Comparison of ENCODE assay signal across 21 cellular contexts in the genomic region with DNA sequence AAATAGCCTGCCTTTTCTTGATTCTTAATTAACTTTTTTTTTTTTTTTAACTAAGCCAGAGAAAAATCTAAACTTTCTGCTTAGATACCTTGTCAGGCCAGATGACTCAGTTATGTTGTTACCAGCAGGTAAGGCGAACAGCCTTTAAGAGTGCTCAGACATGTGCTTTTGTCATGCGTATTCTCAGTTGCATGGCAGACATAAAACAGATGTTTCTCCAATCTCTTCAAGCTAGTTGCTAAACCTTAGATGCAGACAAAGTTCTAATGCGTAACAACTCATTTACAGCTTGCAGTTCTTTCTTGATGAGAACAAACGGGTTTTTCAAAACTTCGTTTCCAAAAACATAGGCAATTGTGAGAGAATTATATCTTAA. TPM values are rescaled to one million over a fixed set of nuclear protein-coding genes. Genes with fewer than 3 reads are reported as not detected.
DNase-seq lines count a peak whose midpoint lies in the region; ATAC-seq and TF ChIP-seq lines count a peak whose summit lies in the region.
"Had no signal": no experiment of that assay in that cellular context is flagged by ENCODE, and none has a peak within 500 bp of the region (broad histone marks: within the 10 kb centered on the region; RNA-seq: fewer than 3 reads in every experiment).

No MANE protein-coding gene starts in this region.

- no peak overlapping the region for H4K91ac ChIP-seq in H9 (ENCODE audit: insufficient read length, low read depth, low read length)

- peaks cover 16 to 19% of the 10 kb centered on the region in 2 experiments for H3K4me1 Mint-ChIP-seq in H9
- H3K4me1 Mint-ChIP-seq: CD14-positive monocyte, IgD-negative memory B cell had no signal

- TF ChIP-seq CTCF in H9 (conservative IDR thresholded peaks at IDR 0.05) (no peak), left ventricle myocardium inferior (IDR thresholded peaks at IDR 0.05; ENCODE audit: borderline replicate concordance) (no peak)

- H3K36me3 Mint-ChIP-seq in H9 (ENCODE audit: insufficient read depth in 1 of 3, low read depth in 3 of 3), result no peaks in the 10 kb centered on the region
- H3K36me3 Mint-ChIP-seq: CD14-positive monocyte, IgD-negative memory B cell had no signal

- H3K4me2 ChIP-seq in H9 (ENCODE audit: insufficient read depth, insufficient read length, low read length), result peak overlapping the region; percentile 24

- no peaks in the 10 kb centered on the region for H3K79me2 ChIP-seq in H9 (ENCODE audit: insufficient read depth, low read length)

- H3K4me3 Mint-ChIP-seq in H9, result no peak overlapping the region
- H3K4me3 Mint-ChIP-seq: CD14-positive monocyte, IgD-negative memory B cell had no signal

- no peak overlapping the region for H3K56ac ChIP-seq in H9 (ENCODE audit: insufficient read length, low read depth, low read length)

- no peak overlapping the region for H2AK5ac ChIP-seq in H9 (ENCODE audit: insufficient read length, low read length)

- no peak overlapping the region; a peak in 1 of 7 replicates for H3K27ac Mint-ChIP-seq in H9
- H3K27ac Mint-ChIP-seq: CD14-positive monocyte, IgD-negative memory B cell had no signal

- no peak overlapping the region for H2BK5ac ChIP-seq in H9 (ENCODE audit: insufficient read length, low read length)

- H3K9ac ChIP-seq in H9 (ENCODE audit: extremely low read depth, insufficient read length, low read length), result no peak overlapping the region
- H3K9ac ChIP-seq in adipocyte (ENCODE audit: low read length), result no peak overlapping the region

- ATAC-seq in GM18867 (IDR thresholded peaks at IDR 0.05; ENCODE audit: unreplicated experiment) (no peak), HG03025 (IDR thresholded peaks at IDR 0.05; ENCODE audit: low FRiP score, unreplicated experiment) (no peak)

- H3K27me3 ChIP-seq in H9 (ENCODE audit: insufficient read depth, low read length) (no peaks in the 10 kb centered on the region), adipocyte (replicated peaks; ENCODE audit: control insufficient read depth, insufficient read depth, low read length) (no peaks in the 10 kb centered on the region), left ventricle myocardium inferior (ENCODE audit: low read depth) (no peaks in the 10 kb centered on the region)

- H3K27ac ChIP-seq in H9 (ENCODE audit: insufficient read length, low read depth, low read length) (no peak overlapping the region), left ventricle myocardium inferior (replicated peaks) (peak overlapping the region; percentile 60), mesodermal cell (ENCODE audit: low read depth, low read length, severe bottlenecking) (peak overlapping the region; percentile 83)
- H3K27ac ChIP-seq: RWPE1 had no signal

- no peaks in the 10 kb centered on the region for H4K20me1 ChIP-seq in H9 (ENCODE audit: control insufficient read depth, insufficient read depth, insufficient read length)

- H3K9me3 ChIP-seq in H9 (ENCODE audit: control insufficient read depth, low read depth, low read length) (no peaks in the 10 kb centered on the region), adipocyte (ENCODE audit: control insufficient read depth, low read length) (no peaks in the 10 kb centered on the region), left ventricle myocardium inferior (replicated peaks) (no peaks in the 10 kb centered on the region), mesodermal cell (ENCODE audit: control insufficient read depth, low read length) (no peaks in the 10 kb centered on the region)

- no peak overlapping the region for H2BK15ac ChIP-seq in H9 (ENCODE audit: low read depth, low read length)

- H2BK20ac ChIP-seq in H9 (ENCODE audit: low read depth, low read length, poor library complexity, severe bottlenecking), result no peak overlapping the region

- no peaks in the 10 kb centered on the region for H3K23me2 ChIP-seq in H9 (ENCODE audit: insufficient read length, low read depth, low read length, poor library complexity, severe bottlenecking)

- H3K14ac ChIP-seq in H9 (ENCODE audit: insufficient read depth, low read length), result no peak overlapping the region

- no peak overlapping the region for H4K5ac ChIP-seq in H9 (ENCODE audit: insufficient read length, low read depth, low read length)

- H3K4me1 ChIP-seq in H9 (ENCODE audit: insufficient read depth, low read length), result peaks cover 7% of the 10 kb centered on the region; the same call in 1 of the 2 replicates
- peaks cover 14% of the 10 kb centered on the region for H3K4me1 ChIP-seq in adipocyte (ENCODE audit: control insufficient read depth, insufficient read depth, low read length)
- peaks cover 10% of the 10 kb centered on the region for H3K4me1 ChIP-seq in left ventricle myocardium inferior
- H3K4me1 ChIP-seq in mesodermal cell (ENCODE audit: control insufficient read depth, insufficient read depth, low read length, poor library complexity, severe bottlenecking), result no peaks in the 10 kb centered on the region

- no peak overlapping the region for H2BK12ac ChIP-seq in H9 (ENCODE audit: insufficient read length, low read depth, low read length)

- no peak overlapping the region for H2BK120ac ChIP-seq in H9 (ENCODE audit: low read depth, low read length, poor library complexity, severe bottlenecking)

- WGBS in H9 (ENCODE audit: extremely low coverage, insufficient read length, low lambda C conversion rate), result no CpG with 5 or more reads among the region's 5 CpGs
- 76 to 82% methylated on average over 2 to 3 of the region's 5 CpGs for WGBS in mesodermal cell (ENCODE audit: insufficient coverage in 2 of 2), 2 experiments

- intact Hi-C loops in left ventricle myocardium inferior (cut with micrococcal nuclease), result loop anchor here (10.0 kb wide), 2 partner anchors 677 to 1017 kb away; no protein-coding TSS in a partner anchor

- no peak overlapping the region for H3K4ac ChIP-seq in H9 (ENCODE audit: low read depth, low read length)

- no peak overlapping the region for H3T11ph ChIP-seq in H9 (ENCODE audit: low read length)

- no peak overlapping the region for H4K8ac ChIP-seq in H9 (replicated peaks; ENCODE audit: insufficient read length, low read depth, low read length)

- no peaks in the 10 kb centered on the region for H3K79me1 ChIP-seq in H9 (ENCODE audit: insufficient read depth, low read depth, low read length, poor library complexity, severe bottlenecking)

- no peaks in the 10 kb centered on the region for H3K27me3 Mint-ChIP-seq in H9 (ENCODE audit: low read depth)
- H3K27me3 Mint-ChIP-seq: IgD-negative memory B cell had no signal

- DNase-seq in H9, result no peak
- DNase-seq in adipocyte (ENCODE audit: low read depth), result no peak
- no peak for DNase-seq in left ventricle myocardium inferior
- DNase-seq in activated CD4-positive, alpha-beta T cell treated with anti-CD3 and anti-CD28 coated beads for 1 hour, result no peak
- DNase-seq in NCI-H2227 (lab: John Stamatoyannopoulos, UW; ENCODE audit: unreplicated experiment), result no peak
- DNase-seq: COR-L47; DMS153; EL; H7; NCI-H1417; NCI-H2029; NCI-H524 treated with DMSO at 0.1 percent for 48 hours; NK-92 treated with Interleukin-12 subunit alpha and Interleukin-12 subunit beta, amount 100 ng/mL, for 24 hours; OCI-M1 had no signal

- H2AFZ ChIP-seq in H9 (ENCODE audit: low read length), result no peak overlapping the region

- H3K36me3 ChIP-seq in adipocyte (ENCODE audit: control insufficient read depth, insufficient read depth, low read length, severe bottlenecking), result no peaks in the 10 kb centered on the region
- H3K36me3 ChIP-seq in left ventricle myocardium inferior, result no peaks in the 10 kb centered on the region
- H3K36me3 ChIP-seq in mesodermal cell (ENCODE audit: control insufficient read depth, insufficient read depth, low read length), result no peaks in the 10 kb centered on the region

- no peaks in the 10 kb centered on the region for H3K9me3 Mint-ChIP-seq in H9
- H3K9me3 Mint-ChIP-seq: CD14-positive monocyte, IgD-negative memory B cell had no signal

- H3K18ac ChIP-seq in H9 (ENCODE audit: insufficient read length, low read depth, low read length), result no peak overlapping the region

- H3K4me3 ChIP-seq in adipocyte (ENCODE audit: low read length), result peak overlapping the region; percentile 63
- peak overlapping the region; percentile 46 for H3K4me3 ChIP-seq in left ventricle myocardium inferior
- no peak overlapping the region for H3K4me3 ChIP-seq in mesodermal cell (ENCODE audit: extremely low read depth, insufficient read depth, low read length, poor library complexity, severe bottlenecking)

- H3K23ac ChIP-seq in H9 (ENCODE audit: insufficient read length, low read depth, low read length), result no peak overlapping the region

RNA-seq across cellular contexts. Expression of a gene that starts 49.7 kb away (rescaled TPM):
- total RNA-seq in H9 (2021) (not detected in 2 replicates), left ventricle myocardium inferior (not detected)
- not detected for polyA plus RNA-seq in mesodermal cell (2013, experiment 1 of 2)
- not detected for polyA plus RNA-seq in mesodermal cell (2013, experiment 2 of 2)
- total RNA-seq: H7, LHCN-M2 had no signal
- polyA plus RNA-seq: CD14-positive monocyte, IgD-negative memory B cell had no signal
